In the genomic region with DNA sequence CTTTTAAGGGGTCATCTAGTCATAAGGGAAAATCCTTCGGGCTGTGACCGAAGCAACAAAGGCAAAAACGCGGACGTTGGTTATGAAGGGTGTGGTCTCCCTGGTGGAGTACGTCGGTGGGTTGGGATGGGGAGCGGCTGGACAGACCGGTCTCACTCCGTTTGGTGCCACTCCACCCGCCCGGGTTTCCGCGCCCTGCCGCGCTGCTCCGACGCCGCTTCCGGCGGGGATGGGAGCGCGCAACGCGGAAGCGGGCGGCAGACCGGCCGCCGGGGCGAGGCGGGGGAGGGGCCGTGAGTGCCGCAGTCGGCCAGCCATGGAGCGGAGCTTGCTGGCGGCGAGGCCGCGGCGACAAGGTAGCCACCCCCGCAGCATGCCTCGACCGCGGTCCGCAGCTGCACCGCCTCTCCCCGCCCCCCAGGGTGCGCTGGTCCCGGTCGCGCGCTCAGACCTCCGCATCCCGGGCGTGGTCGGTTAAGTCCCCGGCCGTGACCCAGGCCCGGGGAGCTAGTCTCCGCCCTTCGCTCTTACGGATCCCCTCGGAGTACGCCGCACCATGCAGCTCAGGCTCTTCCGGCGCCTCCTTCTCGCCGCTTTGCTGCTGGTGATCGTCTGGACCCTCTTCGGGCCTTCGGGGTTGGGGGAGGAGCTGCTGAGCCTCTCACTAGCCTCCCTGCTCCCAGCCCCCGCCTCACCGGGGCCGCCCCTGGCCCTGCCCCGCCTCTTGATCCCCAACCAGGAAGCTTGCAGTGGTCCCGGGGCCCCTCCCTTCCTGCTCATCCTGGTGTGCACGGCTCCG, we compare ENCODE assay signal across 8 cellular contexts. TPM values are rescaled to one million over a fixed set of nuclear protein-coding genes. Genes with fewer than 3 reads are reported as not detected.
A peak's percentile ranks its signal among the peaks of the same experiment; 100 is the strongest.
DNase-seq lines count a peak whose midpoint lies in the region; ATAC-seq and TF ChIP-seq lines count a peak whose summit lies in the region.

Gene B3GALT4, plus strand, starts transcription at position 260 of the 799 bp plus-strand sequence. Its CDS starts 297 bp downstream, at position 557.

- H3K27ac Mint-ChIP-seq in nephron, result peak within 1 kb of the TSS; percentile 65 to 93 (median 91)

- peaks cover 43% of the 10 kb centered on the region for H3K4me1 Mint-ChIP-seq in nephron

- peaks cover 45% of the 10 kb centered on the region for H3K36me3 Mint-ChIP-seq in nephron (ENCODE audit: low read depth)

- H3K27me3 Mint-ChIP-seq in nephron (ENCODE audit: low read depth), result no peaks in the 10 kb centered on the region

- H3K4me3 Mint-ChIP-seq in nephron, result peak within 1 kb of the TSS; percentile 86 to 91 (median 87)

- peak; percentile 53 to 66 (median 59) for TF ChIP-seq CTCF in nephron (IDR thresholded peaks at IDR 0.05; ENCODE audit: unreplicated experiment in 3 of 3)

- H3K9me3 Mint-ChIP-seq in nephron, result no peaks in the 10 kb centered on the region

- ATAC-seq in GM19351 (IDR thresholded peaks at IDR 0.05; ENCODE audit: unreplicated experiment) (peak; percentile 52), HG03565 (IDR thresholded peaks at IDR 0.05; ENCODE audit: unreplicated experiment) (peak; percentile 40)

- DNase-seq in COLO668 (lab: John Stamatoyannopoulos, UW; ENCODE audit: unreplicated experiment), result peak; percentile 87
- DNase-seq in RPMI7951 (ENCODE audit: low read depth), result peak; percentile 67
- DNase-seq in activated effector memory CD4-positive, alpha-beta T cell treated with Interleukin-2 at 50 U/mL for 16 hours, result peak; percentile 66
- DNase-seq in fibroblast of the conjunctiva (ENCODE audit: low read depth), result peak; percentile 64
- DNase-seq in superior temporal gyrus (ENCODE audit: extremely low spot score), result peak; percentile 29

RNA-seq across cellular contexts. Expression of gene B3GALT4, which starts in this region (rescaled TPM):
- 2.0 TPM in 2 replicates for total RNA-seq in RPMI7951 (2014; rRNA removed; shearing (Covaris generic))

Comparison
In these comparisons a context has a peak if more than half of its experiments do, and no peak if none do; other contexts are left out.
1. Peak in every context shown above with its lines: DNase-seq and ATAC-seq.
2. DNase-seq: peak in every context shown above with its lines; median percentile 87 in COLO668; 67 in RPMI7951; 66 in activated effector memory CD4-positive, alpha-beta T cell treated with Interleukin-2 at 50 U/mL for 16 hours; 64 in fibroblast of the conjunctiva; 29 in superior temporal gyrus.